In the genomic region with DNA sequence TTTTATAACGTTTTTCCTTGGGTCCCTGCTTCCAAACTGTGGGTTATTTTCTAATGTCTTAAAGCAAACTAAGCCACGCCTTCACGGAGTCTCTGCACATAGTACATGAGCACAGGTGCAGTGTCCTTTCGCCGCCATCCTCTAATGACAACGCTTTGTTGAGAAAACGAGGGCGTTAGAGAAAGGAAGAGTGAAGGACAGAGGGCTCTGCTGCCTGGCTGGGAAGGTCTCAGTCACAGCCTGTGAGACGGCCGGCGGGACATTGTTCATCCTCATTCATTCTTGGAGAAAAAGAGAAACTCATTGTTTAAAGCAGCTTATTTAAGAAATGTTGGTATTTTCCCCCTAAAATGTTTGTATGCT, we compare ENCODE assay signal across 10 cellular contexts. TPM values are rescaled to one million over a fixed set of nuclear protein-coding genes. Genes with fewer than 3 reads are reported as not detected.
A peak's percentile ranks its signal among the peaks of the same experiment; 100 is the strongest.
DNase-seq lines count a peak whose midpoint lies in the region; ATAC-seq and TF ChIP-seq lines count a peak whose summit lies in the region.
"Had no signal": no experiment of that assay in that cellular context is flagged by ENCODE, and none has a peak within 500 bp of the region (broad histone marks: within the 10 kb centered on the region; RNA-seq: fewer than 3 reads in every experiment).

No MANE protein-coding gene starts in this region.

- WGBS in neuronal stem cell (ENCODE audit: extremely low coverage in 2 of 2, insufficient read length in 2 of 2, insufficient replicate concordance in 1 of 2), 2 donors = no CpG with 5 or more reads among the region's 11 CpGs

- H4K91ac ChIP-seq in neuronal stem cell (ENCODE audit: low read depth, low read length, poor library complexity) = no peak overlapping the region

- H3K36me3 Mint-ChIP-seq in Caco-2 (ENCODE audit: insufficient read depth, unreplicated experiment) = peaks cover 6% of the 10 kb centered on the region
- H3K36me3 Mint-ChIP-seq: memory B cell had no signal

- H2BK5ac ChIP-seq in neuronal stem cell (ENCODE audit: low read length) = no peak overlapping the region

- H3K9ac ChIP-seq in neuronal stem cell (ENCODE audit: low read depth, low read length, poor library complexity) = no peak overlapping the region

- no peak overlapping the region for H2BK120ac ChIP-seq in neuronal stem cell (ENCODE audit: low read depth, low read length)

- no peaks in the 10 kb centered on the region for H3K27me3 Mint-ChIP-seq in Caco-2 (ENCODE audit: insufficient read depth, unreplicated experiment)

- no peak overlapping the region for H2AK5ac ChIP-seq in neuronal stem cell (ENCODE audit: low read depth, low read length)

- intact Hi-C loops in Caco-2 (cut with micrococcal nuclease; ENCODE audit: unreplicated experiment) (loop anchor here (1.0 kb wide), 1 partner anchor 211 kb away; no protein-coding TSS in a partner anchor), dorsolateral prefrontal cortex (cut with DNase I) (loop anchor here (2.0 to 10.0 kb wide), 5 partner anchors 60 to 518 kb away; partner anchors contain the start of genes EEF1AKMT1 (in 1 of the 2) and GJB2 (in 1 of the 2))

- no peak for DNase-seq in Caco-2
- peak; percentile 30 for DNase-seq in NCI-H146 treated with DMSO at 0.1 percent for 48 hours (lab: John Stamatoyannopoulos, UW; ENCODE audit: unreplicated experiment)
- DNase-seq in dorsolateral prefrontal cortex = no peak
- DNase-seq in neuronal stem cell (ENCODE audit: low spot score) = no peak
- no peak for DNase-seq in amygdala (lab: John Stamatoyannopoulos, UW)
- DNase-seq in SHP77 treated with DMSO at 0.1 percent for 48 hours (lab: John Stamatoyannopoulos, UW) = no peak
- no peak for DNase-seq in NCI-H2081 (lab: John Stamatoyannopoulos, UW)
- DNase-seq: KG1 had no signal

- no peaks in the 10 kb centered on the region for H3K79me1 ChIP-seq in neuronal stem cell (ENCODE audit: low read depth, low read length)

- H3K4me2 ChIP-seq in neuronal stem cell (ENCODE audit: insufficient read depth, low read length, poor library complexity, severe bottlenecking) = peak overlapping the region; percentile 22

- no peaks in the 10 kb centered on the region for H3K36me3 ChIP-seq in Caco-2 (ENCODE audit: control insufficient read depth, insufficient read depth, low read length)
- H3K36me3 ChIP-seq in neuronal stem cell (replicated peaks in 1 of 2; ENCODE audit: control insufficient read depth in 2 of 2, insufficient read depth in 2 of 2, low read length in 2 of 2) = no peaks in the 10 kb centered on the region

- no peak overlapping the region for H4K8ac ChIP-seq in neuronal stem cell (ENCODE audit: low read depth, low read length)

- H3K27me3 ChIP-seq in Caco-2 (replicated peaks; ENCODE audit: control insufficient read depth, insufficient read depth, low read length) (no peaks in the 10 kb centered on the region), dorsolateral prefrontal cortex (no peaks in the 10 kb centered on the region), neuronal stem cell (ENCODE audit: control insufficient read depth in 3 of 3, insufficient read depth in 3 of 3, low read depth in 1 of 3, low read length in 3 of 3) (no peaks in the 10 kb centered on the region)

- no peak overlapping the region for H3K4ac ChIP-seq in neuronal stem cell (ENCODE audit: low read length)

- H3K4me1 ChIP-seq in Caco-2 (peaks cover 8% of the 10 kb centered on the region; the same call in 1 of the 2 replicates), neuronal stem cell (ENCODE audit: control insufficient read depth in 2 of 2, insufficient read depth in 1 of 2, low read depth in 1 of 2, low read length in 2 of 2) (peaks cover 5 to 22% of the 10 kb centered on the region in 2 donors)

- POLR2A ChIA-PET in Caco-2 (lab: Charles Lee) = no interaction called here

- H3K18ac ChIP-seq in neuronal stem cell (ENCODE audit: low read length) = no peak overlapping the region

- H3K9me3 Mint-ChIP-seq in Caco-2 (ENCODE audit: unreplicated experiment) = no peaks in the 10 kb centered on the region
- H3K9me3 Mint-ChIP-seq: memory B cell had no signal

- TF ChIP-seq CTCF in Caco-2 (IDR thresholded peaks at IDR 0.05; ENCODE audit: insufficient read depth in 1 of 2, low read depth in 1 of 2, low read length in 1 of 2, severe bottlenecking in 1 of 2, unreplicated experiment in 1 of 2) (no peak), dorsolateral prefrontal cortex (IDR thresholded peaks at IDR 0.05 in 54 of 56, conservative IDR thresholded peaks at IDR 0.05 in 2 of 56; ENCODE audit: low read depth in 1 of 56, partially characterized antibody in 56 of 56) (no peak)

- H3K27ac Mint-ChIP-seq in Caco-2 (ENCODE audit: unreplicated experiment) = peak overlapping the region; percentile 21
- H3K27ac Mint-ChIP-seq: memory B cell had no signal

- no peak overlapping the region for H3K14ac ChIP-seq in neuronal stem cell (ENCODE audit: low read length)

- H2BK12ac ChIP-seq in neuronal stem cell (ENCODE audit: low read length) = no peak overlapping the region

- peak overlapping the region in 54 of 59 donors; percentile 12 to 89 (median 76) for H3K27ac ChIP-seq in dorsolateral prefrontal cortex
- no peak overlapping the region for H3K27ac ChIP-seq in neuronal stem cell (replicated peaks; ENCODE audit: low read length)

- H2BK15ac ChIP-seq in neuronal stem cell (ENCODE audit: low read length) = no peak overlapping the region

- H3K4me3 ChIP-seq in Caco-2 (ENCODE audit: low read depth, low read length) (no peak overlapping the region), dorsolateral prefrontal cortex (peak overlapping the region in 52 of 59 donors; percentile 7 to 62 (median 34)), neuronal stem cell (ENCODE audit: low read length in 2 of 2) (no peak overlapping the region)

- ATAC-seq in GM18517 (IDR thresholded peaks at IDR 0.05; ENCODE audit: unreplicated experiment) = no peak

- no TSS peak for BruUV-seq in Caco-2 (replicated peaks; lab: Mats Ljungman, UMichigan)

- no peak overlapping the region for H3K23ac ChIP-seq in neuronal stem cell (ENCODE audit: low read depth, low read length, poor library complexity)

- H3K9me3 ChIP-seq in Caco-2 (no peaks in the 10 kb centered on the region), neuronal stem cell (replicated peaks in 1 of 2; ENCODE audit: control insufficient read depth in 2 of 2, insufficient read depth in 1 of 2, low read depth in 1 of 2, low read length in 2 of 2) (no peaks in the 10 kb centered on the region)

- H2AFZ ChIP-seq in neuronal stem cell (ENCODE audit: low read length) = peak overlapping the region; percentile 83

- CTCF ChIA-PET in Caco-2 (lab: Charles Lee) = no interaction called here

- H3K4me3 Mint-ChIP-seq in Caco-2 (ENCODE audit: unreplicated experiment) = peak overlapping the region; percentile 58
- H3K4me3 Mint-ChIP-seq: memory B cell had no signal

- no peaks in the 10 kb centered on the region for H3K4me1 Mint-ChIP-seq in Caco-2 (ENCODE audit: low read depth, unreplicated experiment)

RNA-seq across cellular contexts. Expression of gene IL17D, which starts 9.5 kb away (rescaled TPM):
- total RNA-seq in Caco-2 (2022) (1.7 and 2.2 TPM in 2 replicates), dorsolateral prefrontal cortex (10 to 100 TPM; 24.8 to 94.2 (median 42.4) TPM)
- 2.3 TPM for polyA plus RNA-seq in neuronal stem cell (2013, experiment 1 of 2)
- 2.1 TPM for polyA plus RNA-seq in neuronal stem cell (2013, experiment 2 of 2)

Comparison
In these comparisons a context has a peak if more than half of its experiments do, and no peak if none do; other contexts are left out.
1. H3K4me3 ChIP-seq: peak in dorsolateral prefrontal cortex (52 of 59); none in Caco-2 (single experiment) and neuronal stem cell (0 of 2).